In the genomic region with DNA sequence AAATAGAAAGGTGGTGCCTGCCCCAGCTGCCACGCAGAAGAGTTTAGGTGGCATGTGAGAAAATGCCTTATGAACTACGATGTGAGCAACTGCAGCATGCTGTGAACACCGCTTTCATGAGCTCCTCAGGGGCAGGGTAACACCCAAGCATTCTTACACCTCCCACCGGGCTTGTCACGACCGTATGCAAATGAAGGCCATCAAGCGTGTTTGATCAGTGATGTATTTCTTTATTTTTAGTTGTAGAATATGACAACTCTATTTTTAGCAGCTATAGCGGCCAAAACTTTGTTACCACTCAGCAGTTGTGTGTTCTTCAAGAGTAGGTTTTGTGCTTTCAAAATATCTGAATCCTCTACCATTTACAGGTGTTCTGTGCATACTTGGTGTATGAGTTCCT, we compare ENCODE assay signal across 2 cellular contexts.
A peak's percentile ranks its signal among the peaks of the same experiment; 100 is the strongest.
TF ChIP-seq lines count a peak whose summit lies in the region.

No MANE protein-coding gene starts in this region.

TF ChIP-seq in GM12891, 5 proteins besides CTCF, POLR2A, EP300 and RAD21:
- TF ChIP-seq POU2F2 (IDR thresholded peaks at IDR 0.05; ENCODE audit: low read depth, low read length): peak; percentile 69; the same call in 1 of the 2 replicates
TF ChIP-seq in GM12891: peak in this region for 1; not testable (repeated sequence) for 4.

TF ChIP-seq in GM12878, 131 proteins besides CTCF, POLR2A, EP300 and RAD21 (continued from another document):
- peak; percentile 27 to 34; a peak in 2 of 4 replicates for TF ChIP-seq BHLHE40 (IDR thresholded peaks at IDR 0.05; ENCODE audit: borderline replicate concordance in 1 of 2, low read depth in 2 of 2, low read length in 1 of 2)
- TF ChIP-seq, protein P1, sequence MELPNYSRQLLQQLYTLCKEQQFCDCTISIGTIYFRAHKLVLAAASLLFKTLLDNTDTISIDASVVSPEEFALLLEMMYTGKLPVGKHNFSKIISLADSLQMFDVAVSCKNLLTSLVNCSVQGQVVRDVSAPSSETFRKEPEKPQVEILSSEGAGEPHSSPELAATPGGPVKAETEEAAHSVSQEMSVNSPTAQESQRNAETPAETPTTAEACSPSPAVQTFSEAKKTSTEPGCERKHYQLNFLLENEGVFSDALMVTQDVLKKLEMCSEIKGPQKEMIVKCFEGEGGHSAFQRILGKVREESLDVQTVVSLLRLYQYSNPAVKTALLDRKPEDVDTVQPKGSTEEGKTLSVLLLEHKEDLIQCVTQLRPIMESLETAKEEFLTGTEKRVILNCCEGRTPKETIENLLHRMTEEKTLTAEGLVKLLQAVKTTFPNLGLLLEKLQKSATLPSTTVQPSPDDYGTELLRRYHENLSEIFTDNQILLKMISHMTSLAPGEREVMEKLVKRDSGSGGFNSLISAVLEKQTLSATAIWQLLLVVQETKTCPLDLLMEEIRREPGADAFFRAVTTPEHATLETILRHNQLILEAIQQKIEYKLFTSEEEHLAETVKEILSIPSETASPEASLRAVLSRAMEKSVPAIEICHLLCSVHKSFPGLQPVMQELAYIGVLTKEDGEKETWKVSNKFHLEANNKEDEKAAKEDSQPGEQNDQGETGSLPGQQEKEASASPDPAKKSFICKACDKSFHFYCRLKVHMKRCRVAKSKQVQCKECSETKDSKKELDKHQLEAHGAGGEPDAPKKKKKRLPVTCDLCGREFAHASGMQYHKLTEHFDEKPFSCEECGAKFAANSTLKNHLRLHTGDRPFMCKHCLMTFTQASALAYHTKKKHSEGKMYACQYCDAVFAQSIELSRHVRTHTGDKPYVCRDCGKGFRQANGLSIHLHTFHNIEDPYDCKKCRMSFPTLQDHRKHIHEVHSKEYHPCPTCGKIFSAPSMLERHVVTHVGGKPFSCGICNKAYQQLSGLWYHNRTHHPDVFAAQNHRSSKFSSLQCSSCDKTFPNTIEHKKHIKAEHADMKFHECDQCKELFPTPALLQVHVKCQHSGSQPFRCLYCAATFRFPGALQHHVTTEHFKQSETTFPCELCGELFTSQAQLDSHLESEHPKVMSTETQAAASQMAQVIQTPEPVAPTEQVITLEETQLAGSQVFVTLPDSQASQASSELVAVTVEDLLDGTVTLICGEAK (IDR thresholded peaks at IDR 0.05; ENCODE audit: borderline replicate concordance): peak; percentile 40; the same call in 1 of the 2 replicates
- TF ChIP-seq, protein P2, sequence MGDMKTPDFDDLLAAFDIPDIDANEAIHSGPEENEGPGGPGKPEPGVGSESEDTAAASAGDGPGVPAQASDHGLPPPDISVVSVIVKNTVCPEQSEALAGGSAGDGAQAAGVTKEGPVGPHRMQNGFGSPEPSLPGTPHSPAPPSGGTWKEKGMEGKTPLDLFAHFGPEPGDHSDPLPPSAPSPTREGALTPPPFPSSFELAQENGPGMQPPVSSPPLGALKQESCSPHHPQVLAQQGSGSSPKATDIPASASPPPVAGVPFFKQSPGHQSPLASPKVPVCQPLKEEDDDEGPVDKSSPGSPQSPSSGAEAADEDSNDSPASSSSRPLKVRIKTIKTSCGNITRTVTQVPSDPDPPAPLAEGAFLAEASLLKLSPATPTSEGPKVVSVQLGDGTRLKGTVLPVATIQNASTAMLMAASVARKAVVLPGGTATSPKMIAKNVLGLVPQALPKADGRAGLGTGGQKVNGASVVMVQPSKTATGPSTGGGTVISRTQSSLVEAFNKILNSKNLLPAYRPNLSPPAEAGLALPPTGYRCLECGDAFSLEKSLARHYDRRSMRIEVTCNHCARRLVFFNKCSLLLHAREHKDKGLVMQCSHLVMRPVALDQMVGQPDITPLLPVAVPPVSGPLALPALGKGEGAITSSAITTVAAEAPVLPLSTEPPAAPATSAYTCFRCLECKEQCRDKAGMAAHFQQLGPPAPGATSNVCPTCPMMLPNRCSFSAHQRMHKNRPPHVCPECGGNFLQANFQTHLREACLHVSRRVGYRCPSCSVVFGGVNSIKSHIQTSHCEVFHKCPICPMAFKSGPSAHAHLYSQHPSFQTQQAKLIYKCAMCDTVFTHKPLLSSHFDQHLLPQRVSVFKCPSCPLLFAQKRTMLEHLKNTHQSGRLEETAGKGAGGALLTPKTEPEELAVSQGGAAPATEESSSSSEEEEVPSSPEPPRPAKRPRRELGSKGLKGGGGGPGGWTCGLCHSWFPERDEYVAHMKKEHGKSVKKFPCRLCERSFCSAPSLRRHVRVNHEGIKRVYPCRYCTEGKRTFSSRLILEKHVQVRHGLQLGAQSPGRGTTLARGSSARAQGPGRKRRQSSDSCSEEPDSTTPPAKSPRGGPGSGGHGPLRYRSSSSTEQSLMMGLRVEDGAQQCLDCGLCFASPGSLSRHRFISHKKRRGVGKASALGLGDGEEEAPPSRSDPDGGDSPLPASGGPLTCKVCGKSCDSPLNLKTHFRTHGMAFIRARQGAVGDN (IDR thresholded peaks at IDR 0.05): peak; percentile 89
- 0 out of 2 replicates have a peak, but pooled peaks have one; percentile 10 for TF ChIP-seq MTA2 (IDR thresholded peaks at IDR 0.05; ENCODE audit: low read depth)
- TF ChIP-seq, protein P3, sequence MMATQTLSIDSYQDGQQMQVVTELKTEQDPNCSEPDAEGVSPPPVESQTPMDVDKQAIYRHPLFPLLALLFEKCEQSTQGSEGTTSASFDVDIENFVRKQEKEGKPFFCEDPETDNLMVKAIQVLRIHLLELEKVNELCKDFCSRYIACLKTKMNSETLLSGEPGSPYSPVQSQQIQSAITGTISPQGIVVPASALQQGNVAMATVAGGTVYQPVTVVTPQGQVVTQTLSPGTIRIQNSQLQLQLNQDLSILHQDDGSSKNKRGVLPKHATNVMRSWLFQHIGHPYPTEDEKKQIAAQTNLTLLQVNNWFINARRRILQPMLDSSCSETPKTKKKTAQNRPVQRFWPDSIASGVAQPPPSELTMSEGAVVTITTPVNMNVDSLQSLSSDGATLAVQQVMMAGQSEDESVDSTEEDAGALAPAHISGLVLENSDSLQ (IDR thresholded peaks at IDR 0.05): peak; percentile 6; the same call in 1 of the 2 replicates
- 0 out of 2 replicates have a peak, but pooled peaks have one; percentile 19 for TF ChIP-seq NBN (IDR thresholded peaks at IDR 0.05)
- TF ChIP-seq ATF7 (IDR thresholded peaks at IDR 0.05; ENCODE audit: low read depth): peak; percentile 81
- TF ChIP-seq, protein P4, sequence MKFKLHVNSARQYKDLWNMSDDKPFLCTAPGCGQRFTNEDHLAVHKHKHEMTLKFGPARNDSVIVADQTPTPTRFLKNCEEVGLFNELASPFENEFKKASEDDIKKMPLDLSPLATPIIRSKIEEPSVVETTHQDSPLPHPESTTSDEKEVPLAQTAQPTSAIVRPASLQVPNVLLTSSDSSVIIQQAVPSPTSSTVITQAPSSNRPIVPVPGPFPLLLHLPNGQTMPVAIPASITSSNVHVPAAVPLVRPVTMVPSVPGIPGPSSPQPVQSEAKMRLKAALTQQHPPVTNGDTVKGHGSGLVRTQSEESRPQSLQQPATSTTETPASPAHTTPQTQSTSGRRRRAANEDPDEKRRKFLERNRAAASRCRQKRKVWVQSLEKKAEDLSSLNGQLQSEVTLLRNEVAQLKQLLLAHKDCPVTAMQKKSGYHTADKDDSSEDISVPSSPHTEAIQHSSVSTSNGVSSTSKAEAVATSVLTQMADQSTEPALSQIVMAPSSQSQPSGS (IDR thresholded peaks at IDR 0.05; ENCODE audit: low read length): 0 out of 2 replicates have a peak, but pooled peaks have one; percentile 24
- TF ChIP-seq MEF2A (IDR thresholded peaks at IDR 0.05; ENCODE audit: insufficient read depth, low read depth, low read length): peak; percentile 70; the same call in 1 of the 2 replicates
- peak; percentile 78; the same call in 1 of the 3 replicates for TF ChIP-seq POU2F2 (IDR thresholded peaks at IDR 0.05; ENCODE audit: borderline replicate concordance, low read depth, low read length)
